ENCODE assay signal across 20 cellular contexts in genomic region chr10:68603766-68604165, GRCh38.
"Had no signal": no experiment of that assay in that cellular context is flagged by ENCODE, and none has a peak within 500 bp of the region (broad histone marks: within the 10 kb centered on the region; RNA-seq: fewer than 3 reads in every experiment).

No MANE protein-coding gene starts in this region.

- ATAC-seq: gastrocnemius medialis; heart right ventricle; left lung; lower lobe of right lung; natural killer cell treated with Interleukin-12 subunit alpha and Interleukin-12 subunit beta and Interleukin-15 and Interleukin-18, amount 100 ng/mL, for 72 hours had no signal

- H3K27ac ChIP-seq: epithelial cell of prostate, esophagus muscularis mucosa, gastrocnemius medialis, heart right ventricle, left lung, lower lobe of right lung, right atrium auricular region, sigmoid colon, skin epidermis had no signal

- H3K9me3 ChIP-seq: esophagus muscularis mucosa, gastrocnemius medialis, heart right ventricle, left lung, lower lobe of right lung, right atrium auricular region, sigmoid colon had no signal

- H3K4me3 ChIP-seq: esophagus muscularis mucosa, gastrocnemius medialis, heart right ventricle, left lung, lower lobe of right lung, right atrium auricular region, sigmoid colon, skin epidermis had no signal

- H3K9me3 Mint-ChIP-seq: natural killer cell treated with Interleukin-12 subunit alpha and Interleukin-12 subunit beta and Interleukin-15 and Interleukin-18, amount 100 ng/mL, for 72 hours had no signal

- H3K27me3 ChIP-seq: dorsolateral prefrontal cortex, esophagus muscularis mucosa, gastrocnemius medialis, heart right ventricle, left lung, right atrium auricular region, sigmoid colon had no signal

- FAIRE-seq: endometrium, keratinocyte had no signal

- H3K27ac Mint-ChIP-seq: natural killer cell treated with Interleukin-12 subunit alpha and Interleukin-12 subunit beta and Interleukin-15 and Interleukin-18, amount 100 ng/mL, for 72 hours had no signal

- H3K4me3 Mint-ChIP-seq: natural killer cell treated with Interleukin-12 subunit alpha and Interleukin-12 subunit beta and Interleukin-15 and Interleukin-18, amount 100 ng/mL, for 72 hours had no signal

- H3K27me3 Mint-ChIP-seq: natural killer cell treated with Interleukin-12 subunit alpha and Interleukin-12 subunit beta and Interleukin-15 and Interleukin-18, amount 100 ng/mL, for 72 hours had no signal

- DNase-seq: cortex of kidney; dorsolateral prefrontal cortex; effector CD8-positive, alpha-beta T cell; gastrocnemius medialis; heart right ventricle; hypothalamus; left lung; lower lobe of right lung; mesenchymal stem cell; midbrain; posterior cingulate gyrus; sigmoid colon; stimulated activated naive CD4-positive, alpha-beta T cell treated with Interleukin-2 at 50 U/mL for 16 hours had no signal

- H3K36me3 ChIP-seq: esophagus muscularis mucosa, gastrocnemius medialis, left lung, lower lobe of right lung, right atrium auricular region, sigmoid colon had no signal

- H3K36me3 Mint-ChIP-seq: natural killer cell treated with Interleukin-12 subunit alpha and Interleukin-12 subunit beta and Interleukin-15 and Interleukin-18, amount 100 ng/mL, for 72 hours had no signal
